ENCODE assay signal across 8 cellular contexts in the genomic region with DNA sequence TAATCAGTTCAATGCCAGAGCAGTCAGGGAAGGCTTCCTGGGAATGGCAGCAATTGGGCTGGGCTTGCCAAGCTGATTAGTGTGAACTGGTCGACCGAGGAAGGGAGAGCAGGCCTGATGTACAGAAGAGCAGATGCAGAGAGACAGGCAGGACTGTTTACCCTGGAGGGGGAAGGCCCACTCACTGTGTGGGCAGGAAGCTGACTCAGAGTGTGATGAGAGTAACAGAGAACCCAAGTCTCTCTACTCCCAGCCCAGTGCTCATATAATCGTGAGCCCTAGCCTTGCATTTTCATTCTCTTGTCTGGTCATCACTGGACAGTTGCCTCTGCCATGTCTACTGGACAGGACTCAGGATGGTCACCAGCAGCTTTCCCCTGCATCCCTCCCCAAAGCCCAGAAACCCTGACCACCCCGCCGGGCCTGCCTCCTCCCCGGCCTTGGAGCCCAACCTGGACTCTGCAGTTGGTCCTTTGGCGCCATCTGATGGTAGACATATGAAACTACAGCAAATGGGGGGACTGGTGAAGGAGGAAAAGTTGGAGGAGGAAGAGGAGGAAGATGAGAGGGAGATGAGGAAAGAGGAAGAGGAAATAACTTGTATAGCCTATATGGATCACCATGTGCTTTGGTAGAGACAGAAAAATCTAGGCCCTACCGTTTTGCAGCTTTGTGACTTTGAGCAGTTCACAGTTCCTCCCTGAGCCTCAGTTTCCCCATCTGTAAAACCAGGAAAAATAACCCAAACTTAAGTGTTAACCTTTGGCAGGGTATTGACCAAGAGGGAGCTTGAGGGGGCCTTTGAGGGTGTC. TPM values are rescaled to one million over a fixed set of nuclear protein-coding genes. Genes with fewer than 3 reads are reported as not detected.
A peak's percentile ranks its signal among the peaks of the same experiment; 100 is the strongest.
DNase-seq lines count a peak whose midpoint lies in the region; ATAC-seq and TF ChIP-seq lines count a peak whose summit lies in the region.

No MANE protein-coding gene starts in this region.

- ATAC-seq in gastroesophageal sphincter = peak; percentile 67

- no peak for TF ChIP-seq EP300 in gastroesophageal sphincter (IDR thresholded peaks at IDR 0.05)

- POLR2A ChIA-PET in CD4-positive, alpha-beta memory T cell (lab: Charles Lee; ENCODE audit: partially characterized antibody) = interaction anchor here (0.8 to 4.5 kb wide), 8 partner anchors 21 to 175 kb away, joined by 3 to 61 read pairs (median 7); a partner anchor contains a TSS
- POLR2A ChIA-PET in RWPE1 (lab: Yijun Ruan, JAX; ENCODE audit: low non-redundant PET) = no interaction called here

- H3K4me3 Mint-ChIP-seq in CD4-positive, alpha-beta memory T cell = peak overlapping the region; percentile 39 to 88 (median 68)

- peaks cover 17% of the 10 kb centered on the region for H3K4me1 ChIP-seq in CD4-positive, alpha-beta memory T cell (ENCODE audit: insufficient read depth, low read length)
- H3K4me1 ChIP-seq in gastroesophageal sphincter (peaks cover 0 to 12% (median 2%) of the 10 kb centered on the region in 3 donors), prostate gland (replicated peaks) (no peaks in the 10 kb centered on the region)

- CTCF ChIA-PET in CD4-positive, alpha-beta memory T cell (lab: Charles Lee; ENCODE audit: partially characterized antibody) = interaction anchor here (0.7 to 23.6 kb wide), 44 partner anchors 7 to 544 kb away, joined by 3 to 1298 read pairs (median 4); a partner anchor contains a TSS
- CTCF ChIA-PET in RWPE1 (lab: Yijun Ruan, JAX) = interaction anchor here (0.6 to 12.7 kb wide), 11 partner anchors 22 to 262 kb away, joined by 3 to 407 read pairs (median 3); no protein-coding TSS in a partner anchor

- no peaks in the 10 kb centered on the region for H3K9me3 ChIP-seq in CD4-positive, alpha-beta memory T cell (ENCODE audit: control insufficient read depth in 1 of 2, low read length in 2 of 2)
- H3K9me3 ChIP-seq in gastroesophageal sphincter (no peaks in the 10 kb centered on the region), prostate gland (no peaks in the 10 kb centered on the region)

- peak; percentile 69 to 76 (median 71) for DNase-seq in CD4-positive, alpha-beta memory T cell
- DNase-seq in GM19240 (ENCODE audit: insufficient read length, low spot score) = peak; percentile 38
- DNase-seq in HT1080 (ENCODE audit: low read depth) = peak; percentile 83
- DNase-seq in RWPE1 (ENCODE audit: low spot score) = peak; percentile 74
- peak; percentile 58 for DNase-seq in activated T-helper 9 cell treated with anti-CD3 and anti-CD28 coated beads, Interleukin-2, amount 50 U/mL, for 16 hours (ENCODE audit: low read depth)
- no peak for DNase-seq in prostate gland (ENCODE audit: low spot score)
- DNase-seq in NCI-H187 treated with DMSO at 0.1 percent for 48 hours (lab: John Stamatoyannopoulos, UW) = no peak

- TF ChIP-seq CTCF in RWPE1 (conservative IDR thresholded peaks at IDR 0.05; ENCODE audit: low read depth) (peak; percentile 96), gastroesophageal sphincter (IDR thresholded peaks at IDR 0.05) (peak; percentile 93 to 96 (median 94)), prostate gland (IDR thresholded peaks at IDR 0.05) (peak; percentile 87 to 97 (median 96))

- H3K4me3 ChIP-seq in CD4-positive, alpha-beta memory T cell (ENCODE audit: low read length in 2 of 2) = peak overlapping the region in 1 of 2 donors; percentile 34
- no peak overlapping the region for H3K4me3 ChIP-seq in gastroesophageal sphincter
- H3K4me3 ChIP-seq in prostate gland = no peak overlapping the region

- H3K27me3 ChIP-seq in CD4-positive, alpha-beta memory T cell (ENCODE audit: insufficient read depth, low read length) = no peaks in the 10 kb centered on the region
- H3K27me3 ChIP-seq in gastroesophageal sphincter (peaks cover 41% of the 10 kb centered on the region), prostate gland (replicated peaks; ENCODE audit: insufficient read depth) (peaks cover 4% of the 10 kb centered on the region)

- peaks cover 9 to 20% (median 18%) of the 10 kb centered on the region in 4 donors for H3K4me1 Mint-ChIP-seq in CD4-positive, alpha-beta memory T cell

- H3K9me3 Mint-ChIP-seq in CD4-positive, alpha-beta memory T cell = no peaks in the 10 kb centered on the region

- 0 to 8% methylated on average over 1 to 4 of the region's 8 CpGs for WGBS in gastroesophageal sphincter (ENCODE audit: low coverage in 1 of 2), 2 donors
- 19% methylated on average over 8 of the region's 8 CpGs for WGBS in prostate gland

- no peaks in the 10 kb centered on the region for H3K36me3 ChIP-seq in CD4-positive, alpha-beta memory T cell (ENCODE audit: insufficient read depth, low read length)
- H3K36me3 ChIP-seq in gastroesophageal sphincter (no peaks in the 10 kb centered on the region), prostate gland (no peaks in the 10 kb centered on the region)

- H3K27ac ChIP-seq in CD4-positive, alpha-beta memory T cell (ENCODE audit: low read depth, low read length) = peak overlapping the region; percentile 16
- H3K27ac ChIP-seq in RWPE1 (peak overlapping the region; percentile 74), gastroesophageal sphincter (no peak overlapping the region), prostate gland (no peak overlapping the region)

- H3K27me3 Mint-ChIP-seq in CD4-positive, alpha-beta memory T cell = peaks cover 5 to 7% of the 10 kb centered on the region in 2 donors

- H3K36me3 Mint-ChIP-seq in CD4-positive, alpha-beta memory T cell = no peaks in the 10 kb centered on the region

- peak overlapping the region; percentile 4 to 94 (median 46) for H3K27ac Mint-ChIP-seq in CD4-positive, alpha-beta memory T cell

- intact Hi-C loops in CD4-positive, alpha-beta memory T cell (cut with micrococcal nuclease) = loop anchor here (1.0 to 5.0 kb wide), 4 partner anchors 23 to 176 kb away; a partner anchor contains a TSS
- intact Hi-C loops in prostate gland (cut with DNase I) = no loop called here

- no peak for TF ChIP-seq POLR2A in gastroesophageal sphincter (IDR thresholded peaks at IDR 0.05)
- no peak for TF ChIP-seq POLR2A in prostate gland (IDR thresholded peaks at IDR 0.05)

RNA-seq across cellular contexts. Expression of a gene that starts 43.4 kb away (rescaled TPM):
- 1 to 10 TPM; 8.0 to 8.5 TPM for total RNA-seq in CD4-positive, alpha-beta memory T cell
- under 1 TPM; 0.30 to 0.85 TPM for polyA plus RNA-seq in CD4-positive, alpha-beta memory T cell
- 8.4 and 10.2 TPM in 2 replicates for total RNA-seq in HT1080 (2014; rRNA removed; shearing (Covaris generic))
- polyA plus RNA-seq in HT1080 (2015; cell fraction: cytosol; rRNA removed) = 1.7 and 2.3 TPM in 2 replicates
- polyA plus RNA-seq in HT1080 (2015; cell fraction: nucleus; rRNA removed) = 2.1 and 2.6 TPM in 2 replicates
- total RNA-seq in gastroesophageal sphincter (10 to 100 TPM; 26.4 to 57.2 (median 29.6) TPM), prostate gland (10 to 100 TPM; 13.1 to 15.3 TPM)

Comparison
In these comparisons a context has a peak if more than half of its experiments do, and no peak if none do; other contexts are left out.
1. DNase-seq: peak in CD4-positive, alpha-beta memory T cell (5 of 5), GM19240 (single experiment), HT1080 (single experiment), RWPE1 (single experiment) and activated T-helper 9 cell treated with anti-CD3 and anti-CD28 coated beads, Interleukin-2, amount 50 U/mL, for 16 hours (single experiment); none in prostate gland (single experiment) and NCI-H187 treated with DMSO at 0.1 percent for 48 hours (single experiment).
2. H3K27ac ChIP-seq: peak in CD4-positive, alpha-beta memory T cell (single experiment) and RWPE1 (single experiment); none in gastroesophageal sphincter (0 of 4) and prostate gland (0 of 2).
3. Peak in every context shown above with its lines, with median percentiles within 50 percentile points of each other: CTCF ChIP-seq.